In the genomic region with DNA sequence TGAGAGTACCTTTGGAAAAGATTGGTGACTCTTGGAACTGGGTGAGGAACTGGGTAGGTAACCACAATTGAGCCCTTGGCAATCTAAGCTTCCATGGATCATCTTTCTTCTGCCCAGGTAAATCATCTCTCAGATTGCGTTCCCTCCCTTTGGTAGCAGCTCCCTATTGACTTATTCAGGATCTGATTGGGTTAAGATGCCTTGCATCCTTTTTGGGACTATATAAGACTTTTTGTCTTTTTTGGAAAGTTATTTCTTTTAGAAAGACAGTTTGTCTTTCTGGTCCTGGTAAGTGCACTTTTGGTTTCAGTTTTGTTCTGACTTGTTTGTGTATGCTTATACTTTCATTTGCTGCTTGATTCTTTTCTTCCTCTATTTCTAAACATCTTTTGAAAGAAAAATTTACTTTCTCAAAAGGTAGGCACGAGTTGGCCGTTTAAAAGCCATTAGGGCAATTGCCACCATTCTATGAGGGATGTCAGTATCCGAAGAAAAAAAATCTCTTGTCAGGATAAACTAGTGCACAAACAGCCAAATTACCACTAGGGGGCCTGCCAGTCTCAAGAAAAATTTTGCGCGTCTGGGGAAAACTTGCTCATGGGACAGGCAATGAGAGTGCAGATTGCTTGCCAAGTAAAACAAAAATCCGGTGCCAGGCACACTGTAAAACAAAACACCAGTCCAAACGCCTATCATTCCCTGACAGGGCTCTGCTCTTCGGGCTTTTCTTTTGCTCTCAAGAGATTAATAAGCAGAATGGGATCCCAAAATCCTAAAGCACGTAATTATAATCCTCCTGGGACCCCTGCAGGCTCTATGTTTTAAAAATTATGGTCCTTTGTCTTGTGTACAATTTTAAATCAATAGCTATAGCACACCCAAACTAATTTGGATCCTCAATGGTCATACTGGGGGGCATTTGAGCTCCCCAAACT, we compare ENCODE assay signal across 1 cellular context.
TF ChIP-seq lines count a peak whose summit lies in the region.

No MANE protein-coding gene starts in this region.

TF ChIP-seq in H1, 55 proteins besides CTCF, POLR2A, EP300 and RAD21:
- TF ChIP-seq RFX5 (IDR thresholded peaks at IDR 0.05; ENCODE audit: borderline replicate concordance, low read depth, low read length) = no peak
- no peak for TF ChIP-seq KDM5A (IDR thresholded peaks at IDR 0.05; ENCODE audit: low read length)
- no peak for TF ChIP-seq POU5F1 (IDR thresholded peaks at IDR 0.05; ENCODE audit: low read depth, low read length)
- no peak for TF ChIP-seq CTBP2 (IDR thresholded peaks at IDR 0.05; ENCODE audit: borderline replicate concordance, insufficient read depth, insufficient read length, low read length)
- no peak for TF ChIP-seq NRF1 (IDR thresholded peaks at IDR 0.05; ENCODE audit: low read depth, low read length)
- TF ChIP-seq TEAD4 (IDR thresholded peaks at IDR 0.05; ENCODE audit: low read depth, low read length) = no peak
- TF ChIP-seq NANOG (IDR thresholded peaks at IDR 0.05; ENCODE audit: insufficient read depth, low read depth, low read length, poor library complexity, severe bottlenecking) = no peak
- no peak for TF ChIP-seq EGR1 (IDR thresholded peaks at IDR 0.05; ENCODE audit: borderline replicate concordance, low read depth, low read length)
- TF ChIP-seq RXRA (IDR thresholded peaks at IDR 0.05; ENCODE audit: insufficient read depth, low read depth, low read length) = no peak
- TF ChIP-seq KDM1A (IDR thresholded peaks at IDR 0.05; ENCODE audit: borderline replicate concordance, low read length) = no peak
- no peak for TF ChIP-seq HDAC6 (IDR thresholded peaks at IDR 0.05; ENCODE audit: low read depth, low read length)
- no peak for TF ChIP-seq USF2 (IDR thresholded peaks at IDR 0.05; ENCODE audit: low read length)
- no peak for TF ChIP-seq TAF7 (optimal IDR thresholded peaks at IDR 0.05; ENCODE audit: borderline replicate concordance, low read depth, low read length)
- TF ChIP-seq CEBPB (IDR thresholded peaks at IDR 0.05; ENCODE audit: low read depth, low read length) = no peak
- TF ChIP-seq PHF8 (conservative IDR thresholded peaks at IDR 0.05; ENCODE audit: low read depth, low read length) = no peak
- no peak for TF ChIP-seq SIN3A (conservative IDR thresholded peaks at IDR 0.05 in 1 of 2, IDR thresholded peaks at IDR 0.05 in 1 of 2; ENCODE audit: low read depth in 1 of 2, low read length in 2 of 2)
- TF ChIP-seq BRCA1 (IDR thresholded peaks at IDR 0.05; ENCODE audit: low read depth, low read length) = no peak
- TF ChIP-seq BCL11A (IDR thresholded peaks at IDR 0.05; ENCODE audit: low read depth in 2 of 2, low read length in 2 of 2) = no peak
- TF ChIP-seq YY1 (IDR thresholded peaks at IDR 0.05; ENCODE audit: low read depth, low read length) = no peak
- TF ChIP-seq JUND (IDR thresholded peaks at IDR 0.05; ENCODE audit: low read length) = no peak
TF ChIP-seq in H1: peak in this region for 0.
